Comparison of ENCODE assay signal across 15 cellular contexts in the genomic region with DNA sequence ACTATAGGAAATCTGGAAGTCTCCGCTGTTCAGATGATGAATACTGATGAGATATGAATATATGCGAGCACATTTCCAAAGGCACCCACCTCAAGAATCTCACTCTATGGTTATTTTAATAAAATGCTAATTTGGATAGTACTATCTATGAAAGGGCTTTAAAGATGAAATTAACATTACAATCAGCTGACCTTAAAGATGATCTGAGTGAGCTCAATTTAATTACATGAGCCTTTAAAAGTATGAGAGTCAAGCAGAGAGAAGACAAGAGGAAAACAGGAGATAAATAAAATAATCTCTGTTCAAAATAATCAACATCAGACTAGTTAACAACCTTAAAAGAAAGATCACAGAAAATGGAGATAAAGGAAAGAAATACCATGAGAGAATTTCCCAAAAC.
DNase-seq lines count a peak whose midpoint lies in the region; ATAC-seq and TF ChIP-seq lines count a peak whose summit lies in the region.
"Had no signal": no experiment of that assay in that cellular context is flagged by ENCODE, and none has a peak within 500 bp of the region (broad histone marks: within the 10 kb centered on the region; RNA-seq: fewer than 3 reads in every experiment).

No MANE protein-coding gene starts in this region.

- CTCF ChIA-PET in WTC11 (lab: Charles Lee), result no interaction called here

- peaks cover 28% of the 10 kb centered on the region for H3K4me1 ChIP-seq in HUES48 (ENCODE audit: control insufficient read depth, insufficient read depth, low read length)
- peaks cover 6% of the 10 kb centered on the region; the same call in 1 of the 2 replicates for H3K4me1 ChIP-seq in iPS-20b (ENCODE audit: insufficient read depth, low read length)
- H3K4me1 ChIP-seq in heart left ventricle, result no peaks in the 10 kb centered on the region

- H3K9me3 ChIP-seq in HUES48 (ENCODE audit: control insufficient read depth, insufficient read depth, low read length) (no peaks in the 10 kb centered on the region), iPS-20b (ENCODE audit: insufficient read depth, low read depth, low read length) (no peaks in the 10 kb centered on the region), heart left ventricle (no peaks in the 10 kb centered on the region)

- H3K9me3 Mint-ChIP-seq in WTC11, result peaks cover 2% of the 10 kb centered on the region

- 79 to 93% (median 84%) methylated on average over 2 of the region's 2 CpGs for WGBS in heart left ventricle, 4 donors

- intact Hi-C loops in heart left ventricle (cut with DNase I), result no loop called here

- H3K27me3 ChIP-seq in HUES48 (ENCODE audit: control insufficient read depth, insufficient read depth, low read length) (no peaks in the 10 kb centered on the region), iPS-20b (ENCODE audit: insufficient read depth, low read length) (no peaks in the 10 kb centered on the region), heart left ventricle (no peaks in the 10 kb centered on the region)

- peak overlapping the region; percentile 57 for H3K27ac ChIP-seq in HUES48 (ENCODE audit: low read depth, low read length)
- no peak overlapping the region for H3K27ac ChIP-seq in iPS-20b (ENCODE audit: low read length)
- H3K27ac ChIP-seq in heart left ventricle, result no peak overlapping the region

- TF ChIP-seq POLR2A in heart left ventricle (IDR thresholded peaks at IDR 0.05), result no peak

- H3K27ac Mint-ChIP-seq in WTC11, result peak overlapping the region; percentile 97
- H3K27ac Mint-ChIP-seq: CD4-positive, alpha-beta memory T cell had no signal

- TF ChIP-seq CTCF in WTC11 (IDR thresholded peaks at IDR 0.05), result no peak
- TF ChIP-seq CTCF in heart left ventricle (IDR thresholded peaks at IDR 0.05), result no peak

- peaks cover 28% of the 10 kb centered on the region for H3K4me1 Mint-ChIP-seq in WTC11
- H3K4me1 Mint-ChIP-seq: CD4-positive, alpha-beta memory T cell had no signal

- POLR2A ChIA-PET in WTC11 (lab: Charles Lee), result interaction anchor here (0.6 kb wide), 1 partner anchor 30 kb away, joined by 3 read pairs; no protein-coding TSS in a partner anchor

- H3K36me3 ChIP-seq in HUES48 (ENCODE audit: control insufficient read depth, insufficient read depth, low read length) (no peaks in the 10 kb centered on the region), iPS-20b (ENCODE audit: insufficient read depth, low read depth, low read length) (no peaks in the 10 kb centered on the region), heart left ventricle (no peaks in the 10 kb centered on the region)

- H3K4me3 ChIP-seq in HUES48 (ENCODE audit: low read depth, low read length) (no peak overlapping the region), iPS-20b (ENCODE audit: low read length) (peak overlapping the region; percentile 32; the same call in 1 of the 2 replicates), heart left ventricle (no peak overlapping the region)

- H3K4me3 Mint-ChIP-seq in WTC11, result peak overlapping the region; percentile 49
- H3K4me3 Mint-ChIP-seq: CD4-positive, alpha-beta memory T cell had no signal

- DNase-seq in WTC11 (ENCODE audit: low spot score) (no peak), NCI-H510A (lab: John Stamatoyannopoulos, UW) (no peak), heart left ventricle (no peak)
- DNase-seq: C1 segment of cervical spinal cord; Calu3; CD4-positive, alpha-beta memory T cell; COR-L47; DMS53; DMS79 treated with DMSO at 0.1 percent for 48 hours; GF-D8; GOT3; HCEC 1CT had no signal

- no peaks in the 10 kb centered on the region for H3K27me3 Mint-ChIP-seq in WTC11 (ENCODE audit: low read depth)
- H3K27me3 Mint-ChIP-seq: CD4-positive, alpha-beta memory T cell had no signal

- H3K36me3 Mint-ChIP-seq in WTC11, result no peaks in the 10 kb centered on the region
- H3K36me3 Mint-ChIP-seq: CD4-positive, alpha-beta memory T cell had no signal

- ATAC-seq in WTC11 (peak; percentile 36), HG03159 (IDR thresholded peaks at IDR 0.05; ENCODE audit: unreplicated experiment) (no peak), heart left ventricle (no peak)

- H3K9ac ChIP-seq in HUES48 (ENCODE audit: low read depth, low read length) (no peak overlapping the region), iPS-20b (ENCODE audit: low read depth, low read length) (no peak overlapping the region)

TF ChIP-seq in WTC11, 78 proteins besides CTCF, POLR2A, EP300 and RAD21 (continues in another document):
- TF ChIP-seq CREB1 (CRISPR knock-in tag; IDR thresholded peaks at IDR 0.05) (no peak), TEAD1 (CRISPR knock-in tag; IDR thresholded peaks at IDR 0.05) (no peak), ETV6 (CRISPR knock-in tag; IDR thresholded peaks at IDR 0.05) (no peak), NFATC4 (CRISPR knock-in tag; IDR thresholded peaks at IDR 0.05) (no peak), OVOL2 (CRISPR knock-in tag; IDR thresholded peaks at IDR 0.05; ENCODE audit: borderline replicate concordance) (no peak), ZNF396 (CRISPR knock-in tag; IDR thresholded peaks at IDR 0.05; ENCODE audit: borderline replicate concordance) (no peak), CDX4 (CRISPR knock-in tag; IDR thresholded peaks at IDR 0.05; ENCODE audit: borderline replicate concordance) (no peak), NR1H2 (CRISPR knock-in tag; IDR thresholded peaks at IDR 0.05) (no peak), ZBTB43 (CRISPR knock-in tag; IDR thresholded peaks at IDR 0.05) (no peak)
- TF ChIP-seq, protein P1, sequence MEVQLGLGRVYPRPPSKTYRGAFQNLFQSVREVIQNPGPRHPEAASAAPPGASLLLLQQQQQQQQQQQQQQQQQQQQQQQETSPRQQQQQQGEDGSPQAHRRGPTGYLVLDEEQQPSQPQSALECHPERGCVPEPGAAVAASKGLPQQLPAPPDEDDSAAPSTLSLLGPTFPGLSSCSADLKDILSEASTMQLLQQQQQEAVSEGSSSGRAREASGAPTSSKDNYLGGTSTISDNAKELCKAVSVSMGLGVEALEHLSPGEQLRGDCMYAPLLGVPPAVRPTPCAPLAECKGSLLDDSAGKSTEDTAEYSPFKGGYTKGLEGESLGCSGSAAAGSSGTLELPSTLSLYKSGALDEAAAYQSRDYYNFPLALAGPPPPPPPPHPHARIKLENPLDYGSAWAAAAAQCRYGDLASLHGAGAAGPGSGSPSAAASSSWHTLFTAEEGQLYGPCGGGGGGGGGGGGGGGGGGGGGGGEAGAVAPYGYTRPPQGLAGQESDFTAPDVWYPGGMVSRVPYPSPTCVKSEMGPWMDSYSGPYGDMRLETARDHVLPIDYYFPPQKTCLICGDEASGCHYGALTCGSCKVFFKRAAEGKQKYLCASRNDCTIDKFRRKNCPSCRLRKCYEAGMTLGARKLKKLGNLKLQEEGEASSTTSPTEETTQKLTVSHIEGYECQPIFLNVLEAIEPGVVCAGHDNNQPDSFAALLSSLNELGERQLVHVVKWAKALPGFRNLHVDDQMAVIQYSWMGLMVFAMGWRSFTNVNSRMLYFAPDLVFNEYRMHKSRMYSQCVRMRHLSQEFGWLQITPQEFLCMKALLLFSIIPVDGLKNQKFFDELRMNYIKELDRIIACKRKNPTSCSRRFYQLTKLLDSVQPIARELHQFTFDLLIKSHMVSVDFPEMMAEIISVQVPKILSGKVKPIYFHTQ (CRISPR knock-in tag; IDR thresholded peaks at IDR 0.05), result no peak
- TF ChIP-seq, protein P2, sequence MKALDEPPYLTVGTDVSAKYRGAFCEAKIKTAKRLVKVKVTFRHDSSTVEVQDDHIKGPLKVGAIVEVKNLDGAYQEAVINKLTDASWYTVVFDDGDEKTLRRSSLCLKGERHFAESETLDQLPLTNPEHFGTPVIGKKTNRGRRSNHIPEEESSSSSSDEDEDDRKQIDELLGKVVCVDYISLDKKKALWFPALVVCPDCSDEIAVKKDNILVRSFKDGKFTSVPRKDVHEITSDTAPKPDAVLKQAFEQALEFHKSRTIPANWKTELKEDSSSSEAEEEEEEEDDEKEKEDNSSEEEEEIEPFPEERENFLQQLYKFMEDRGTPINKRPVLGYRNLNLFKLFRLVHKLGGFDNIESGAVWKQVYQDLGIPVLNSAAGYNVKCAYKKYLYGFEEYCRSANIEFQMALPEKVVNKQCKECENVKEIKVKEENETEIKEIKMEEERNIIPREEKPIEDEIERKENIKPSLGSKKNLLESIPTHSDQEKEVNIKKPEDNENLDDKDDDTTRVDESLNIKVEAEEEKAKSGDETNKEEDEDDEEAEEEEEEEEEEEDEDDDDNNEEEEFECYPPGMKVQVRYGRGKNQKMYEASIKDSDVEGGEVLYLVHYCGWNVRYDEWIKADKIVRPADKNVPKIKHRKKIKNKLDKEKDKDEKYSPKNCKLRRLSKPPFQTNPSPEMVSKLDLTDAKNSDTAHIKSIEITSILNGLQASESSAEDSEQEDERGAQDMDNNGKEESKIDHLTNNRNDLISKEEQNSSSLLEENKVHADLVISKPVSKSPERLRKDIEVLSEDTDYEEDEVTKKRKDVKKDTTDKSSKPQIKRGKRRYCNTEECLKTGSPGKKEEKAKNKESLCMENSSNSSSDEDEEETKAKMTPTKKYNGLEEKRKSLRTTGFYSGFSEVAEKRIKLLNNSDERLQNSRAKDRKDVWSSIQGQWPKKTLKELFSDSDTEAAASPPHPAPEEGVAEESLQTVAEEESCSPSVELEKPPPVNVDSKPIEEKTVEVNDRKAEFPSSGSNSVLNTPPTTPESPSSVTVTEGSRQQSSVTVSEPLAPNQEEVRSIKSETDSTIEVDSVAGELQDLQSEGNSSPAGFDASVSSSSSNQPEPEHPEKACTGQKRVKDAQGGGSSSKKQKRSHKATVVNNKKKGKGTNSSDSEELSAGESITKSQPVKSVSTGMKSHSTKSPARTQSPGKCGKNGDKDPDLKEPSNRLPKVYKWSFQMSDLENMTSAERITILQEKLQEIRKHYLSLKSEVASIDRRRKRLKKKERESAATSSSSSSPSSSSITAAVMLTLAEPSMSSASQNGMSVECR (CRISPR knock-in tag; IDR thresholded peaks at IDR 0.05; ENCODE audit: borderline replicate concordance), result no peak
